8 cellular contexts compared by ENCODE assay signal in genomic region chr17:4594406-4595349, GRCh38. TPM values are rescaled to one million over a fixed set of nuclear protein-coding genes. Genes with fewer than 3 reads are reported as not detected.
A peak's percentile ranks its signal among the peaks of the same experiment; 100 is the strongest.
DNase-seq lines count a peak whose midpoint lies in the region; ATAC-seq, FAIRE-seq and TF ChIP-seq lines count a peak whose summit lies in the region.

No MANE protein-coding gene starts in this region.

- POLR2A ChIA-PET in GM10248 (lab: Yijun Ruan, JAX) = no interaction called here

- CTCF ChIA-PET in GM10248 (lab: Yijun Ruan, JAX) = interaction anchor here (1.0 to 4.5 kb wide), 2 partner anchors 11 to 28 kb away, joined by 3 to 18 read pairs; no protein-coding TSS in a partner anchor

- no peak for FAIRE-seq in RCC 7860 (lab: Jason Lieb, UNC)

- ATAC-seq in central memory CD8-positive, alpha-beta T cell (replicated peaks; ENCODE audit: extremely low read depth, poor library complexity, severe bottlenecking) = peak; percentile 19
- ATAC-seq in GM18858 (IDR thresholded peaks at IDR 0.05; ENCODE audit: unreplicated experiment) = no peak

- peak; percentile 66 for DNase-seq in GM10248 (ENCODE audit: extremely low spot score)
- peak; percentile 73 for DNase-seq in SK-N-DZ (ENCODE audit: low spot score)
- no peak for DNase-seq in central memory CD8-positive, alpha-beta T cell (ENCODE audit: low spot score in 2 of 2)
- DNase-seq in retina = peak; percentile 80
- no peak for DNase-seq in RCC 7860 (ENCODE audit: low spot score)
- DNase-seq in NCI-H446 treated with DMSO at 0.1 percent for 48 hours (lab: John Stamatoyannopoulos, UW) = no peak
- no peak for DNase-seq in EL

- no peaks in the 10 kb centered on the region for H3K4me1 Mint-ChIP-seq in central memory CD8-positive, alpha-beta T cell

- peaks cover 55% of the 10 kb centered on the region for H3K27me3 Mint-ChIP-seq in central memory CD8-positive, alpha-beta T cell

- no peaks in the 10 kb centered on the region for H3K9me3 Mint-ChIP-seq in central memory CD8-positive, alpha-beta T cell

- H3K4me3 Mint-ChIP-seq in central memory CD8-positive, alpha-beta T cell = no peak overlapping the region

- no peaks in the 10 kb centered on the region for H3K36me3 Mint-ChIP-seq in central memory CD8-positive, alpha-beta T cell (ENCODE audit: insufficient read depth)

- TF ChIP-seq CTCF in GM10248 (IDR thresholded peaks at IDR 0.05; ENCODE audit: control extremely low read depth, extremely low read depth, low read depth, missing control alignments) = peak; percentile 25

- H3K27ac Mint-ChIP-seq in central memory CD8-positive, alpha-beta T cell (ENCODE audit: low read depth) = no peak overlapping the region

RNA-seq across cellular contexts. Expression of gene SMTNL2, which starts 10.3 kb away (rescaled TPM):
- polyA plus RNA-seq in SK-N-DZ (2014; cell fraction: cytosol; rRNA removed) = 0.23 and 0.28 TPM in 2 replicates
- 0.13 and 0.15 TPM in 2 replicates for polyA plus RNA-seq in SK-N-DZ (2014; cell fraction: nucleus; rRNA removed)

RNA-seq across cellular contexts. Expression of gene GGT6, which starts 34.3 kb away (rescaled TPM):
- not detected in 2 replicates for polyA plus RNA-seq in SK-N-DZ (2014; cell fraction: cytosol; rRNA removed)
- polyA plus RNA-seq in SK-N-DZ (2014; cell fraction: nucleus; rRNA removed) = not detected in 2 replicates

RNA-seq across cellular contexts. Expression of gene MYBBP1A, which starts 39.5 kb away (rescaled TPM):
- 64.2 and 66.4 TPM in 2 replicates for polyA plus RNA-seq in SK-N-DZ (2014; cell fraction: cytosol; rRNA removed)
- polyA plus RNA-seq in SK-N-DZ (2014; cell fraction: nucleus; rRNA removed) = 201 and 229 TPM in 2 replicates

RNA-seq across cellular contexts. Expression of gene ALOX15, which starts 46.8 kb away (rescaled TPM):
- not detected in 2 replicates for polyA plus RNA-seq in SK-N-DZ (2014; cell fraction: cytosol; rRNA removed)
- not detected in 2 replicates for polyA plus RNA-seq in SK-N-DZ (2014; cell fraction: nucleus; rRNA removed)

Comparison
In these comparisons a context has a peak if more than half of its experiments do, and no peak if none do; other contexts are left out.
1. DNase-seq: peak in GM10248 (single experiment), SK-N-DZ (single experiment) and retina (single experiment); none in central memory CD8-positive, alpha-beta T cell (0 of 2), RCC 7860 (single experiment), NCI-H446 treated with DMSO at 0.1 percent for 48 hours (single experiment) and EL (single experiment).